ENCODE assay signal across 29 cellular contexts in genomic region chr18:55506074-55506473, GRCh38.
A peak's percentile ranks its signal among the peaks of the same experiment; 100 is the strongest.
DNase-seq lines count a peak whose midpoint lies in the region; ATAC-seq and TF ChIP-seq lines count a peak whose summit lies in the region.
"Had no signal": no experiment of that assay in that cellular context is flagged by ENCODE, and none has a peak within 500 bp of the region (broad histone marks: within the 10 kb centered on the region; RNA-seq: fewer than 3 reads in every experiment).

No MANE protein-coding gene starts in this region.

- H4K8ac ChIP-seq in IMR-90 (ENCODE audit: low read depth in 2 of 2, low read length in 2 of 2): no peak overlapping the region; a peak in 1 of 4 replicates

- peak overlapping the region; percentile 40; the same call in 1 of the 2 replicates for H3K18ac ChIP-seq in IMR-90 (ENCODE audit: low read depth, low read length)

- no peak for TF ChIP-seq CTCF in IMR-90 (conservative IDR thresholded peaks at IDR 0.05; ENCODE audit: low read depth, low read length)
- no peak for TF ChIP-seq CTCF in GM20000 (IDR thresholded peaks at IDR 0.05; ENCODE audit: extremely low read depth, missing control alignments)

- no peak overlapping the region for H4K91ac ChIP-seq in IMR-90 (ENCODE audit: insufficient read depth, low read depth, low read length)

- peaks cover 15% of the 10 kb centered on the region for H3K36me3 ChIP-seq in BLaER1
- no peaks in the 10 kb centered on the region for H3K36me3 ChIP-seq in IMR-90 (ENCODE audit: control insufficient read depth, insufficient read depth, low read length)
- H3K36me3 ChIP-seq in SK-N-MC (ENCODE audit: insufficient read depth, low read length): no peaks in the 10 kb centered on the region
- H3K36me3 ChIP-seq: cardiac muscle cell had no signal

- dilution Hi-C loops in IMR-90 (cut with HindIII; ENCODE audit: low sequenced_read_pairs, unreplicated experiment): no loop called here

- peaks cover 93% of the 10 kb centered on the region for H3K4me1 ChIP-seq in BLaER1
- peaks cover 12% of the 10 kb centered on the region for H3K4me1 ChIP-seq in IMR-90 (ENCODE audit: control insufficient read depth, insufficient read depth, low read length)
- H3K4me1 ChIP-seq: A549 had no signal

- H4K5ac ChIP-seq in IMR-90 (ENCODE audit: low read depth, low read length): peak overlapping the region; percentile 55; the same call in 1 of the 2 replicates

- WGBS in IMR-90 (ENCODE audit: extremely low coverage in 2 of 2, insufficient read length in 1 of 2), 2 experiments: no CpG with 5 or more reads among the region's 1 CpG

- peak overlapping the region; percentile 94 for H3K4me2 ChIP-seq in BLaER1
- no peak overlapping the region; the same call in 1 of the 2 replicates for H3K4me2 ChIP-seq in IMR-90 (ENCODE audit: low read depth, low read length)
- H3K4me2 ChIP-seq: A549 had no signal

- no peak overlapping the region for H2AK5ac ChIP-seq in IMR-90 (ENCODE audit: low read depth, low read length)

- POLR2A ChIA-PET in IMR-90 (lab: Charles Lee; ENCODE audit: unreplicated experiment): no interaction called here

- H3K4me1 Mint-ChIP-seq in activated T-cell treated with anti-CD3 and anti-CD28 coated beads, Interleukin-2, amount 50 U/mL, for 24 hours (ENCODE audit: low read depth): peaks cover 13% of the 10 kb centered on the region
- H3K4me1 Mint-ChIP-seq: activated naive CD4-positive, alpha-beta T cell treated with anti-CD3 and anti-CD28 coated beads, Interleukin-2, amount 50 U/mL, for 24 hours; activated T-helper 17 cell treated with anti-CD3 and anti-CD28 coated beads, Interleukin-2, amount 50 U/mL, for 72 hours had no signal

- H3K27ac ChIP-seq in BLaER1: peak overlapping the region; percentile 94; the same call in 1 of the 2 replicates
- no peak overlapping the region for H3K27ac ChIP-seq in IMR-90 (ENCODE audit: insufficient read depth, low read length)
- peak overlapping the region; percentile 64; the same call in 1 of the 2 replicates for H3K27ac ChIP-seq in SK-N-MC
- H3K27ac ChIP-seq: A549, cardiac muscle cell, coronary artery, foreskin keratinocyte, RWPE1 had no signal

- no peak overlapping the region for H2AK9ac ChIP-seq in IMR-90 (replicated peaks; ENCODE audit: low read depth, low read length, poor library complexity)

- no peak overlapping the region; the same call in 1 of the 2 replicates for H2BK20ac ChIP-seq in IMR-90 (ENCODE audit: low read depth, low read length)

- peaks cover 16 to 58% of the 10 kb centered on the region in 2 experiments for H3K79me1 ChIP-seq in IMR-90 (ENCODE audit: low read depth in 1 of 2, low read length in 2 of 2)

- H3K36me3 Mint-ChIP-seq in activated T-cell treated with anti-CD3 and anti-CD28 coated beads, Interleukin-2, amount 50 U/mL, for 24 hours (ENCODE audit: low read depth): no peaks in the 10 kb centered on the region
- H3K36me3 Mint-ChIP-seq: activated naive CD4-positive, alpha-beta T cell treated with anti-CD3 and anti-CD28 coated beads, Interleukin-2, amount 50 U/mL, for 24 hours; naive thymus-derived CD4-positive, alpha-beta T cell had no signal

- no peak overlapping the region for H3K56ac ChIP-seq in IMR-90 (ENCODE audit: extremely low read depth, insufficient read depth, low read length)

- no peak for ATAC-seq in IMR-90 (ENCODE audit: low read depth)
- ATAC-seq in HG02970 (IDR thresholded peaks at IDR 0.05; ENCODE audit: low FRiP score, unreplicated experiment): no peak
- ATAC-seq: A549; activated T-helper 17 cell treated with anti-CD3 and anti-CD28 coated beads, Interleukin-2, amount 50 U/mL, for 72 hours; effector memory CD8-positive, alpha-beta T cell; esophagus mucosa; foreskin keratinocyte; HepG2; left colon; naive thymus-derived CD4-positive, alpha-beta T cell had no signal

- no peak overlapping the region for H3K4me3 Mint-ChIP-seq in activated T-cell treated with anti-CD3 and anti-CD28 coated beads, Interleukin-2, amount 50 U/mL, for 24 hours
- H3K4me3 Mint-ChIP-seq: activated naive CD4-positive, alpha-beta T cell treated with anti-CD3 and anti-CD28 coated beads, Interleukin-2, amount 50 U/mL, for 24 hours; activated T-helper 17 cell treated with anti-CD3 and anti-CD28 coated beads, Interleukin-2, amount 50 U/mL, for 72 hours; effector memory CD8-positive, alpha-beta T cell; type B pancreatic cell had no signal

- no peaks in the 10 kb centered on the region for H3K9me3 Mint-ChIP-seq in activated T-cell treated with anti-CD3 and anti-CD28 coated beads, Interleukin-2, amount 50 U/mL, for 24 hours
- H3K9me3 Mint-ChIP-seq: activated naive CD4-positive, alpha-beta T cell treated with anti-CD3 and anti-CD28 coated beads, Interleukin-2, amount 50 U/mL, for 24 hours; activated T-helper 17 cell treated with anti-CD3 and anti-CD28 coated beads, Interleukin-2, amount 50 U/mL, for 72 hours; effector memory CD8-positive, alpha-beta T cell; type B pancreatic cell had no signal

- in situ Hi-C loops in IMR-90 (cut with MboI; ENCODE audit: low sequenced_read_pairs): no loop called here
- in situ Hi-C loops in G401 (cut with HindIII; ENCODE audit: low sequenced_read_pairs): no loop called here

- H3K9me3 ChIP-seq in BLaER1 (peaks cover 6% of the 10 kb centered on the region; the same call in 1 of the 2 replicates), IMR-90 (ENCODE audit: control insufficient read depth, insufficient read depth, low read length) (no peaks in the 10 kb centered on the region), SK-N-MC (ENCODE audit: low read depth, low read length) (no peaks in the 10 kb centered on the region)
- H3K9me3 ChIP-seq: A549 had no signal

- H3K23ac ChIP-seq in IMR-90 (ENCODE audit: low read depth, low read length): 0 out of 2 replicates have a peak overlapping the region, but pooled peaks have one; percentile 11

- no TSS peak for BruUV-seq in IMR-90 (replicated peaks; lab: Mats Ljungman, UMichigan)

- H2BK120ac ChIP-seq in IMR-90 (ENCODE audit: low read depth, low read length): peak overlapping the region; percentile 5; the same call in 1 of the 2 replicates

- H4K20me1 ChIP-seq in BLaER1: no peaks in the 10 kb centered on the region
- H4K20me1 ChIP-seq in IMR-90 (ENCODE audit: insufficient read depth, low read length): no peaks in the 10 kb centered on the region

- TF ChIP-seq POLR2A in IMR-90 (IDR thresholded peaks at IDR 0.05; ENCODE audit: low read depth, low read length): no peak

- no peak overlapping the region for H2BK15ac ChIP-seq in IMR-90 (ENCODE audit: low read depth, low read length)

- no peak overlapping the region for H2AFZ ChIP-seq in IMR-90 (replicated peaks; ENCODE audit: low read length, poor library complexity)

- CTCF ChIA-PET in IMR-90 (lab: Yijun Ruan, JAX): interaction anchor here (0.5 to 0.6 kb wide), 2 partner anchors 11 to 223 kb away, joined by 3 to 4 read pairs; no protein-coding TSS in a partner anchor

- H3K9ac ChIP-seq in BLaER1: no peak overlapping the region; the same call in 1 of the 2 replicates
- no peak overlapping the region for H3K9ac ChIP-seq in IMR-90 (ENCODE audit: low read depth, low read length)
- H3K9ac ChIP-seq in SK-N-MC (ENCODE audit: insufficient read length): no peak overlapping the region

- intact Hi-C loops in IMR-90 (cut with micrococcal nuclease): no loop called here

- H3K14ac ChIP-seq in IMR-90 (replicated peaks; ENCODE audit: low read depth, low read length): no peak overlapping the region

- H3K27me3 ChIP-seq in BLaER1 (no peaks in the 10 kb centered on the region), IMR-90 (ENCODE audit: control insufficient read depth, insufficient read depth, low read length) (no peaks in the 10 kb centered on the region)
- H3K27me3 ChIP-seq: cardiac muscle cell, foreskin keratinocyte had no signal

- H3K4me3 ChIP-seq in BLaER1 (peak overlapping the region; percentile 9; the same call in 1 of the 2 replicates), IMR-90 (ENCODE audit: insufficient read depth, low read depth, low read length) (no peak overlapping the region), SK-N-MC (no peak overlapping the region)
- H3K4me3 ChIP-seq: A549, cardiac muscle cell, coronary artery had no signal

- H3K27ac Mint-ChIP-seq in activated T-cell treated with anti-CD3 and anti-CD28 coated beads, Interleukin-2, amount 50 U/mL, for 24 hours: no peak overlapping the region
- H3K27ac Mint-ChIP-seq: activated naive CD4-positive, alpha-beta T cell treated with anti-CD3 and anti-CD28 coated beads, Interleukin-2, amount 50 U/mL, for 24 hours; activated T-helper 17 cell treated with anti-CD3 and anti-CD28 coated beads, Interleukin-2, amount 50 U/mL, for 72 hours; effector memory CD8-positive, alpha-beta T cell; naive thymus-derived CD4-positive, alpha-beta T cell; type B pancreatic cell had no signal

- H3K27me3 Mint-ChIP-seq in activated T-cell treated with anti-CD3 and anti-CD28 coated beads, Interleukin-2, amount 50 U/mL, for 24 hours: peaks cover 10% of the 10 kb centered on the region
- H3K27me3 Mint-ChIP-seq: activated naive CD4-positive, alpha-beta T cell treated with anti-CD3 and anti-CD28 coated beads, Interleukin-2, amount 50 U/mL, for 24 hours; effector memory CD8-positive, alpha-beta T cell; type B pancreatic cell had no signal

- H3K4ac ChIP-seq in IMR-90 (ENCODE audit: low read depth, low read length): no peak overlapping the region

- H2BK5ac ChIP-seq in IMR-90 (ENCODE audit: low read depth, low read length, poor library complexity, severe bottlenecking): peak overlapping the region; percentile 37

- no peaks in the 10 kb centered on the region for H3K9me1 ChIP-seq in IMR-90 (ENCODE audit: insufficient read depth, low read length)

- no peak for DNase-seq in IMR-90
- DNase-seq in SK-N-MC (ENCODE audit: low read depth, low spot score): no peak
- DNase-seq in left kidney (ENCODE audit: low read depth, low spot score): peak; percentile 13
- no peak for DNase-seq in G401 (ENCODE audit: low spot score)
- DNase-seq in GM20000 (ENCODE audit: low spot score): no peak
- DNase-seq in activated T-cell treated with anti-CD3 and anti-CD28 coated beads, Interleukin-2, amount 50 U/mL, for 24 hours: no peak
- DNase-seq: anterior cingulate cortex; effector memory CD8-positive, alpha-beta T cell; EL; foreskin keratinocyte; GOT3; left colon; mesendoderm; naive thymus-derived CD4-positive, alpha-beta T cell; NCI-H1417; nucleus accumbens; small intestine; stimulated activated CD4-positive, alpha-beta T cell treated with anti-CD3 and anti-CD28 coated beads, Interleukin-2, amount 100 ng/mL, for 24 hours had no signal

- no peak for TF ChIP-seq RAD21 in IMR-90 (IDR thresholded peaks at IDR 0.05; ENCODE audit: low read length)

TF ChIP-seq in IMR-90, 13 proteins besides CTCF, POLR2A, EP300 and RAD21:
- no peak for TF ChIP-seq NFE2L2 (IDR thresholded peaks at IDR 0.05; ENCODE audit: low read depth, low read length)
- TF ChIP-seq MAFK (IDR thresholded peaks at IDR 0.05; ENCODE audit: low read depth, low read length): no peak
